ENCODE assay signal across 22 cellular contexts in the genomic region with DNA sequence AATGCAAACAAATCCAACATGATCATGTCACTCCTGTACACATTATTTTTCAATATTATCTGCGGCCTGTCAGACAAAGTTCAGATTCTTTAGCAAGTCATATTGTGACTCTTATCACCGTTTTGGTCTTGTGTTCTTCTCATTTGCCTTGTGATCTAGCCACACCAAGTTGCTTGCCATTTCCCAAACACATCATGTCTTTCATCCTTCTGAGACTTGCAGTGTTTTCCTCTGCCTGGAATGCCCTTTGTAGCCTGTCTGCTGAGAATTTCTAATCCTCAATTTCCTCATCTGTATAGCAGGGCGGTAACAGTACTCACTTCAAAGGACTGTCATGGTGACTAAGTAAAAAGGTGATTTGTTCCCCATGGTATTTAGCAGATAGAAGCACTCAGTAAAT.
DNase-seq lines count a peak whose midpoint lies in the region; FAIRE-seq and TF ChIP-seq lines count a peak whose summit lies in the region.
"Had no signal": no experiment of that assay in that cellular context is flagged by ENCODE, and none has a peak within 500 bp of the region (broad histone marks: within the 10 kb centered on the region; RNA-seq: fewer than 3 reads in every experiment).

No MANE protein-coding gene starts in this region.

- H3K27ac ChIP-seq in epithelial cell of prostate: peak overlapping the region; percentile 71
- H3K27ac ChIP-seq: cardiac muscle cell, upper lobe of left lung had no signal

- no peak for FAIRE-seq in RCC 7860 (lab: Jason Lieb, UNC)

- TF ChIP-seq CTCF in neural crest cell (conservative IDR thresholded peaks at IDR 0.05): no peak

- H3K27ac Mint-ChIP-seq in neural crest cell (ENCODE audit: unreplicated experiment): peak overlapping the region; percentile 1
- H3K27ac Mint-ChIP-seq: activated T-cell treated with anti-CD3 and anti-CD28 coated beads, Interleukin-2, amount 50 U/mL, for 24 hours; CD4-positive, CD25-positive, alpha-beta regulatory T cell had no signal

- peaks cover 4% of the 10 kb centered on the region for H3K4me1 Mint-ChIP-seq in neural crest cell
- H3K4me1 Mint-ChIP-seq: CD4-positive, CD25-positive, alpha-beta regulatory T cell; naive B cell had no signal

- H3K4me3 Mint-ChIP-seq in neural crest cell: no peak overlapping the region
- H3K4me3 Mint-ChIP-seq: activated T-cell treated with anti-CD3 and anti-CD28 coated beads, Interleukin-2, amount 50 U/mL, for 24 hours; CD4-positive, CD25-positive, alpha-beta regulatory T cell; naive B cell had no signal

- DNase-seq in Caki2 (ENCODE audit: low read depth): peak; percentile 60
- peak; percentile 38 for DNase-seq in RCC 7860 (ENCODE audit: low spot score)
- no peak for DNase-seq in epithelial cell of prostate (ENCODE audit: low read depth, low spot score)
- DNase-seq in neural crest cell (ENCODE audit: low read depth, low spot score): no peak
- no peak for DNase-seq in stimulated activated CD8-positive, alpha-beta memory T cell treated with anti-CD3 and anti-CD28 coated beads, Interleukin-4, amount 100 ng/mL, for 48 hours
- no peak for DNase-seq in activated CD4-positive, alpha-beta T cell treated with anti-CD3 and anti-CD28 coated beads, Interleukin-2, amount 50 U/mL, for 4 hours
- DNase-seq in erythroblast (lab: John Stamatoyannopoulos, UW): no peak
- no peak for DNase-seq in NCI-H1105 treated with DMSO at 0.1 percent for 48 hours (lab: John Stamatoyannopoulos, UW)
- DNase-seq: activated CD8-positive, alpha-beta memory T cell treated with anti-CD3 and anti-CD28 coated beads for 24 hours; activated naive CD4-positive, alpha-beta T cell; activated T-cell treated with anti-CD3 and anti-CD28 coated beads, Interleukin-2, amount 50 U/mL, for 24 hours; amniotic stem cell; CD4-positive, CD25-positive, alpha-beta regulatory T cell; DMS153; GF-D8; Kasumi-1; naive B cell; NCI-H1930; NCI-H2227 treated with DMSO at 0.1 percent for 48 hours; retina; upper lobe of left lung had no signal

- no peaks in the 10 kb centered on the region for H3K9me3 Mint-ChIP-seq in neural crest cell
- H3K9me3 Mint-ChIP-seq: activated T-cell treated with anti-CD3 and anti-CD28 coated beads, Interleukin-2, amount 50 U/mL, for 24 hours; naive B cell had no signal

- no peaks in the 10 kb centered on the region for H3K36me3 Mint-ChIP-seq in neural crest cell (ENCODE audit: low read depth)
- H3K36me3 Mint-ChIP-seq: CD4-positive, CD25-positive, alpha-beta regulatory T cell; naive B cell had no signal

- no peaks in the 10 kb centered on the region for H3K27me3 Mint-ChIP-seq in neural crest cell (ENCODE audit: low read depth)
- H3K27me3 Mint-ChIP-seq: activated T-cell treated with anti-CD3 and anti-CD28 coated beads, Interleukin-2, amount 50 U/mL, for 24 hours; CD4-positive, CD25-positive, alpha-beta regulatory T cell had no signal

- in situ Hi-C loops in Caki2 (cut with HindIII; ENCODE audit: low pct_unique_long_range_greater_than_20kb, low sequenced_read_pairs): no loop called here

- TF ChIP-seq POLR2A in erythroblast (IDR thresholded peaks at IDR 0.05; ENCODE audit: low read length): no peak

Comparison
In these comparisons a context has a peak if more than half of its experiments do, and no peak if none do; other contexts are left out.
1. DNase-seq: peak in Caki2 (single experiment) and RCC 7860 (single experiment); none in epithelial cell of prostate (single experiment), neural crest cell (single experiment), stimulated activated CD8-positive, alpha-beta memory T cell treated with anti-CD3 and anti-CD28 coated beads, Interleukin-4, amount 100 ng/mL, for 48 hours (single experiment), activated CD4-positive, alpha-beta T cell treated with anti-CD3 and anti-CD28 coated beads, Interleukin-2, amount 50 U/mL, for 4 hours (0 of 2), erythroblast (0 of 2) and NCI-H1105 treated with DMSO at 0.1 percent for 48 hours (single experiment).